In genomic region chr11:38971141-38971540, GRCh38 we compare ENCODE assay signal across 20 cellular contexts.
"Had no signal": no experiment of that assay in that cellular context is flagged by ENCODE, and none has a peak within 500 bp of the region (broad histone marks: within the 10 kb centered on the region; RNA-seq: fewer than 3 reads in every experiment).

No MANE protein-coding gene starts in this region.

- H3K27me3 ChIP-seq: body of pancreas, right atrium auricular region, tibial artery had no signal

- H3K4me3 ChIP-seq: body of pancreas, dorsolateral prefrontal cortex, lung, right atrium auricular region, skin epidermis, tibial artery had no signal

- H3K27ac ChIP-seq: body of pancreas, dorsolateral prefrontal cortex, epithelial cell of prostate, right atrium auricular region, skin epidermis, tibial artery, VCaP had no signal

- ATAC-seq: body of pancreas; left lobe of liver; stimulated activated naive CD8-positive, alpha-beta T cell treated with anti-CD3 and anti-CD28 coated beads, Interleukin-15, Interleukin-2, amounts not matched to agents 100 U/mL and 50 U/mL, for 24 hours; T-helper 17 cell had no signal

- H3K9me3 ChIP-seq: body of pancreas, right atrium auricular region, tibial artery had no signal

- H3K36me3 ChIP-seq: right atrium auricular region, tibial artery had no signal

- H3K4me1 ChIP-seq: body of pancreas, right atrium auricular region, tibial artery had no signal

- DNase-seq: activated CD4-positive, alpha-beta T cell treated with anti-CD3 and anti-CD28 coated beads, Interleukin-2, amount 50 U/mL, for 1 hour; activated CD4-positive, CD25-positive, alpha-beta regulatory T cell treated with anti-CD3 and anti-CD28 coated beads, Interleukin-2, amount 50 U/mL, for 72 hours; activated gamma-delta T cell treated with Interleukin-2 at 50 U/mL for 16 hours; body of pancreas; central memory CD4-positive, alpha-beta T cell; dorsolateral prefrontal cortex; hypothalamus; islet precursor cell; nephron progenitor cell; occipital lobe; stimulated activated naive CD8-positive, alpha-beta T cell treated with anti-CD3 and anti-CD28 coated beads, Interleukin-15, Interleukin-2, amounts not matched to agents 100 U/mL and 50 U/mL, for 24 hours; substantia nigra; T-helper 17 cell; tibial artery had no signal
